In genomic region chr1:185049670-185050069, GRCh38 we compare ENCODE assay signal across 26 cellular contexts.
"Had no signal": no experiment of that assay in that cellular context is flagged by ENCODE, and none has a peak within 500 bp of the region (broad histone marks: within the 10 kb centered on the region; RNA-seq: fewer than 3 reads in every experiment).

No MANE protein-coding gene starts in this region.

- H3K27me3 Mint-ChIP-seq: progenitor cell of endocrine pancreas had no signal

- ATAC-seq: esophagus mucosa; gastrocnemius medialis; left lung; naive thymus-derived CD4-positive, alpha-beta T cell; sciatic nerve had no signal

- H3K4me2 ChIP-seq: neural progenitor cell, smooth muscle cell had no signal

- H3K9me3 ChIP-seq: gastrocnemius medialis, left lung, stomach, tibial artery had no signal

- H3K9ac ChIP-seq: neural progenitor cell, parathyroid adenoma had no signal

- H3K27me3 ChIP-seq: dorsolateral prefrontal cortex, gastrocnemius medialis, left lung, stomach, tibial artery, upper lobe of left lung had no signal

- H3K27ac ChIP-seq: dorsolateral prefrontal cortex, epithelial cell of prostate, gastrocnemius medialis, left lung, neural progenitor cell, parathyroid adenoma, stomach, tibial artery, upper lobe of left lung had no signal

- H3K27ac Mint-ChIP-seq: neural progenitor cell, progenitor cell of endocrine pancreas had no signal

- H3K4me3 ChIP-seq: dorsolateral prefrontal cortex, gastrocnemius medialis, left lung, neural progenitor cell, smooth muscle cell, stomach, tibial artery, upper lobe of left lung had no signal

- H3K36me3 ChIP-seq: gastrocnemius medialis, neural progenitor cell, stomach, tibial artery, upper lobe of left lung had no signal

- H3K4me3 Mint-ChIP-seq: neural progenitor cell had no signal

- DNase-seq: dorsolateral prefrontal cortex; effector CD4-positive, alpha-beta T cell; foreskin fibroblast; gastrocnemius medialis; head of caudate nucleus; kidney; left lung; mesendoderm; midbrain; naive thymus-derived CD4-positive, alpha-beta T cell; stimulated activated CD4-positive, alpha-beta T cell treated with anti-CD3 and anti-CD28 coated beads, Interleukin-12 subunit alpha, Interleukin-12 subunit beta, amount 100 ng/mL, for 4 hours; stimulated activated CD4-positive, alpha-beta T cell treated with anti-CD3 and anti-CD28 coated beads, Interleukin-1b, Interleukin-23, amount 100 ng/mL, for 48 hours; stimulated activated CD4-positive, alpha-beta T cell treated with anti-CD3 and anti-CD28 coated beads, Interleukin-4, amount 100 ng/mL, for 1 hour; stimulated activated CD8-positive, alpha-beta memory T cell treated with anti-CD3 and anti-CD28 coated beads, Interleukin-4, amount 100 ng/mL, for 48 hours; stimulated activated naive CD4-positive, alpha-beta T cell treated with Interleukin-2 at 50 U/mL for 16 hours; stomach; tibial artery; upper lobe of left lung had no signal

- H3K9me3 Mint-ChIP-seq: nephron had no signal

- H2AFZ ChIP-seq: neural progenitor cell, parathyroid adenoma had no signal
